Comparison of ENCODE assay signal across 21 cellular contexts in genomic region chr5:72760259-72760658, GRCh38. TPM values are rescaled to one million over a fixed set of nuclear protein-coding genes. Genes with fewer than 3 reads are reported as not detected.
DNase-seq lines count a peak whose midpoint lies in the region; ATAC-seq and TF ChIP-seq lines count a peak whose summit lies in the region.
"Had no signal": no experiment of that assay in that cellular context is flagged by ENCODE, and none has a peak within 500 bp of the region (broad histone marks: within the 10 kb centered on the region; RNA-seq: fewer than 3 reads in every experiment).

No MANE protein-coding gene starts in this region.

- H4K20me1 ChIP-seq in neural progenitor cell (ENCODE audit: low read depth) = no peaks in the 10 kb centered on the region

- H3K4me3 Mint-ChIP-seq in MCF 10A (ENCODE audit: unreplicated experiment) = no peak overlapping the region
- H3K4me3 Mint-ChIP-seq in neural progenitor cell = no peak overlapping the region
- H3K4me3 Mint-ChIP-seq: activated B cell treated with CpG ODN at 0.5 μM for 24 hours; activated CD8-positive, alpha-beta T cell treated with anti-CD3 and anti-CD28 coated beads, Interleukin-2, amount 10 ng/mL, durations not matched to agents 7 days and 5 days; CD14-positive monocyte; GM23338 had no signal

- no peaks in the 10 kb centered on the region for H3K4me1 Mint-ChIP-seq in MCF 10A (ENCODE audit: insufficient read depth, unreplicated experiment)
- H3K4me1 Mint-ChIP-seq in neural progenitor cell = no peaks in the 10 kb centered on the region
- H3K4me1 Mint-ChIP-seq: activated B cell treated with CpG ODN at 0.5 μM for 24 hours, CD14-positive monocyte, GM23338 had no signal

- H3K4me3 ChIP-seq in breast epithelium (no peak overlapping the region), foreskin fibroblast (ENCODE audit: low read depth in 1 of 2, low read length in 2 of 2) (no peak overlapping the region), neural progenitor cell (no peak overlapping the region)
- H3K4me3 ChIP-seq: cardiac muscle cell, GM23338, thoracic aorta had no signal

- no peak for TF ChIP-seq POLR2A in breast epithelium (IDR thresholded peaks at IDR 0.05)

- no peaks in the 10 kb centered on the region for H3K79me2 ChIP-seq in neural progenitor cell (ENCODE audit: low read depth)

- H3F3A ChIP-seq in neural progenitor cell (ENCODE audit: low read depth) = no peaks in the 10 kb centered on the region

- no peak overlapping the region for H3K4me2 ChIP-seq in neural progenitor cell
- H3K4me2 ChIP-seq: GM23338 had no signal

- BruUV-seq in MCF 10A (replicated peaks; lab: Mats Ljungman, UMichigan) = no TSS peak

- no peak overlapping the region for H3K9ac ChIP-seq in neural progenitor cell

- peaks cover 0 to 4% of the 10 kb centered on the region in 2 donors for H3K9me3 ChIP-seq in breast epithelium
- H3K9me3 ChIP-seq in neural progenitor cell (ENCODE audit: low read depth) = no peaks in the 10 kb centered on the region
- H3K9me3 ChIP-seq: thoracic aorta had no signal

- H3K36me3 ChIP-seq in breast epithelium (no peaks in the 10 kb centered on the region), neural progenitor cell (no peaks in the 10 kb centered on the region)
- H3K36me3 ChIP-seq: cardiac muscle cell, thoracic aorta had no signal

- ATAC-seq in HG02970 (IDR thresholded peaks at IDR 0.05; ENCODE audit: low FRiP score, unreplicated experiment) = no peak
- ATAC-seq: activated CD8-positive, alpha-beta T cell treated with anti-CD3 and anti-CD28 coated beads, Interleukin-2, amount 10 ng/mL, durations not matched to agents 7 days and 5 days; activated naive CD4-positive, alpha-beta T cell treated with anti-CD3 and anti-CD28 coated beads, Interleukin-2, amount 50 U/mL, for 72 hours; esophagus mucosa; GM23338 had no signal

- no peak for TF ChIP-seq CTCF in MCF 10A (IDR thresholded peaks at IDR 0.05; ENCODE audit: unreplicated experiment)
- TF ChIP-seq CTCF in breast epithelium (IDR thresholded peaks at IDR 0.05) = no peak
- TF ChIP-seq CTCF in foreskin fibroblast (IDR thresholded peaks at IDR 0.05; ENCODE audit: low read depth, low read length) = no peak
- no peak for TF ChIP-seq CTCF in neural progenitor cell (IDR thresholded peaks at IDR 0.05)

- H2AFZ ChIP-seq in neural progenitor cell (replicated peaks) = no peak overlapping the region
- H2AFZ ChIP-seq: GM23338 had no signal

- POLR2A ChIA-PET in MCF 10A (lab: Yijun Ruan, JAX) = interaction anchor here (1.4 kb wide), 1 partner anchor 138 kb away, joined by 4 read pairs; no protein-coding TSS in a partner anchor

- intact Hi-C loops in MCF 10A (cut with micrococcal nuclease) = no loop called here
- intact Hi-C loops in breast epithelium (cut with DNase I; ENCODE audit: low total_unique reads) = no loop called here

- H3K27me3 ChIP-seq in breast epithelium (no peaks in the 10 kb centered on the region), neural progenitor cell (no peaks in the 10 kb centered on the region)
- H3K27me3 ChIP-seq: cardiac muscle cell had no signal

- H3K27me3 Mint-ChIP-seq in MCF 10A (ENCODE audit: insufficient read depth, unreplicated experiment) (no peaks in the 10 kb centered on the region), neural progenitor cell (ENCODE audit: insufficient read depth, low read depth) (peaks cover 4% of the 10 kb centered on the region)

- no peak overlapping the region for H3K27ac Mint-ChIP-seq in MCF 10A (ENCODE audit: low read depth, unreplicated experiment)
- no peak overlapping the region for H3K27ac Mint-ChIP-seq in neural progenitor cell
- H3K27ac Mint-ChIP-seq: activated B cell treated with CpG ODN at 0.5 μM for 24 hours; activated CD8-positive, alpha-beta T cell treated with anti-CD3 and anti-CD28 coated beads, Interleukin-2, amount 10 ng/mL, durations not matched to agents 7 days and 5 days; activated naive CD4-positive, alpha-beta T cell treated with anti-CD3 and anti-CD28 coated beads, Interleukin-2, amount 50 U/mL, for 72 hours; CD14-positive monocyte; GM23338 had no signal

- H3K9me3 Mint-ChIP-seq in MCF 10A (ENCODE audit: unreplicated experiment) (no peaks in the 10 kb centered on the region), neural progenitor cell (no peaks in the 10 kb centered on the region)
- H3K9me3 Mint-ChIP-seq: activated B cell treated with CpG ODN at 0.5 μM for 24 hours; activated naive CD4-positive, alpha-beta T cell treated with anti-CD3 and anti-CD28 coated beads, Interleukin-2, amount 50 U/mL, for 72 hours; GM23338 had no signal

- H3K27ac ChIP-seq in breast epithelium = no peak overlapping the region
- no peak overlapping the region for H3K27ac ChIP-seq in neural progenitor cell
- H3K27ac ChIP-seq: cardiac muscle cell, thoracic aorta had no signal

- no peaks in the 10 kb centered on the region for H3K36me3 Mint-ChIP-seq in MCF 10A (ENCODE audit: insufficient read depth, unreplicated experiment)
- no peaks in the 10 kb centered on the region for H3K36me3 Mint-ChIP-seq in neural progenitor cell
- H3K36me3 Mint-ChIP-seq: activated naive CD4-positive, alpha-beta T cell treated with anti-CD3 and anti-CD28 coated beads, Interleukin-2, amount 50 U/mL, for 72 hours; CD14-positive monocyte had no signal

- CTCF ChIA-PET in MCF 10A (lab: Yijun Ruan, JAX) = no interaction called here

- H3K4me1 ChIP-seq in breast epithelium (no peaks in the 10 kb centered on the region), neural progenitor cell (no peaks in the 10 kb centered on the region)

- DNase-seq in MCF 10A (ENCODE audit: unreplicated experiment) (peak; percentile 11), breast epithelium (ENCODE audit: low spot score in 2 of 2) (no peak), amniotic epithelial cell (ENCODE audit: low read depth) (peak; percentile 51), foreskin fibroblast (peak; percentile 46 to 72), NCI-H2081 treated with DMSO at 0.1 percent for 48 hours (lab: John Stamatoyannopoulos, UW) (no peak), neural progenitor cell (ENCODE audit: low spot score) (no peak)
- no peak for DNase-seq in NK-92 treated with Interleukin-12 subunit alpha and Interleukin-12 subunit beta, amount 100 ng/mL, for 24 hours (lab: John Stamatoyannopoulos, UW)
- DNase-seq: activated B cell treated with CpG ODN at 0.5 μM for 24 hours; activated CD8-positive, alpha-beta T cell treated with anti-CD3 and anti-CD28 coated beads, Interleukin-2, amount 10 ng/mL, durations not matched to agents 7 days and 5 days; activated T-cell treated with anti-CD3 and anti-CD28 coated beads, Interleukin-2, amount 50 U/mL, for 48 hours; DMS 273 treated with DMSO at 0.1 percent for 48 hours; NCI-H2029; NCI-H446 treated with DMSO at 0.1 percent for 48 hours; SHP77 treated with DMSO at 0.1 percent for 48 hours had no signal

RNA-seq across cellular contexts. Expression of gene TNPO1, which starts 56.2 kb away (rescaled TPM):
- total RNA-seq in MCF 10A (2022) (147 and 167 TPM in 2 replicates), breast epithelium (100 to 1,000 TPM in 1 of 3 donors, 10 to 100 TPM in 2; 87.5 to 105 (median 87.8) TPM), neural progenitor cell (ENCODE audit: low replicate concordance) (194 and 316 TPM in 2 replicates)

Comparison
In these comparisons a context has a peak if more than half of its experiments do, and no peak if none do; other contexts are left out.
1. DNase-seq: peak in MCF 10A (single experiment), amniotic epithelial cell (single experiment) and foreskin fibroblast (2 of 2); none in breast epithelium (0 of 2), NCI-H2081 treated with DMSO at 0.1 percent for 48 hours (single experiment), NK-92 treated with Interleukin-12 subunit alpha and Interleukin-12 subunit beta, amount 100 ng/mL, for 24 hours (single experiment) and neural progenitor cell (single experiment).